8 cellular contexts compared by ENCODE assay signal in the genomic region with DNA sequence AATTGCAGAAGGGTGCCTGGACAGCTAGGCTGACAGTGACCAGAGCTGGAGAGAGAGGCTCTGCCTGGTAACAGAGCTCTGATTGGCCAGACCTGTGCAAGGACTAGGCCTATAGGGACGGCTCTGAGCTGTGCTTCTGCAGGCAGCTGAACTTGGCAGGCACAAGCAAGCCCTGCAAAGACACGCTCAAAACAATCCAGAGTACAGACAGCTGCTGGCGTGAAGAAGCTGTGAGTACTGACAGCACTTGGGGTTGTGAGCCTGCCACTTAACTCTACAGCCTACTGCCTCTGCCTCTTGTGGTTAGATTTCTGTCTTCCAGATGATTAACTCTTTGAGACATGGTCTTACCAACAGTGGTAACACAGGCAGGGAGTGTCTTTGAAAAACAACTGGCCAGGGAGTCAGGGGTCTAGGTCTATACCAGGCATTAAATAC.
DNase-seq lines count a peak whose midpoint lies in the region; ATAC-seq and TF ChIP-seq lines count a peak whose summit lies in the region.

No MANE protein-coding gene starts in this region.

- TF ChIP-seq POLR2A in ovary (IDR thresholded peaks at IDR 0.05): no peak

- no peak for TF ChIP-seq EP300 in ovary (IDR thresholded peaks at IDR 0.05)

- H3K9me3 ChIP-seq in ovary: no peaks in the 10 kb centered on the region
- no peaks in the 10 kb centered on the region for H3K9me3 ChIP-seq in effector memory CD4-positive, alpha-beta T cell (ENCODE audit: control insufficient read depth, low read length)

- no peaks in the 10 kb centered on the region for H3K36me3 ChIP-seq in ovary
- no peaks in the 10 kb centered on the region for H3K36me3 ChIP-seq in effector memory CD4-positive, alpha-beta T cell (ENCODE audit: control insufficient read depth, insufficient read depth, low read length)

- ATAC-seq in GM19452 (IDR thresholded peaks at IDR 0.05; ENCODE audit: unreplicated experiment) (peak; percentile 94), HG03432 (IDR thresholded peaks at IDR 0.05; ENCODE audit: unreplicated experiment) (peak; percentile 98), Right ventricle myocardium inferior (peak; percentile 98)
- ATAC-seq in activated naive CD8-positive, alpha-beta T cell treated with anti-CD3 and anti-CD28 coated beads, Interleukin-2, amount 50 U/mL, for 24 hours: peak; percentile 87

- no peaks in the 10 kb centered on the region for H3K36me3 Mint-ChIP-seq in activated naive CD8-positive, alpha-beta T cell treated with anti-CD3 and anti-CD28 coated beads, Interleukin-2, amount 50 U/mL, for 24 hours (ENCODE audit: low read depth)

- peaks cover 23% of the 10 kb centered on the region for H3K4me1 Mint-ChIP-seq in activated naive CD8-positive, alpha-beta T cell treated with anti-CD3 and anti-CD28 coated beads, Interleukin-2, amount 50 U/mL, for 24 hours

- peak overlapping the region in 1 of 2 donors; percentile 65 for H3K27ac ChIP-seq in ovary
- no peak overlapping the region for H3K27ac ChIP-seq in effector memory CD4-positive, alpha-beta T cell (ENCODE audit: insufficient read depth, low read length, poor library complexity, severe bottlenecking)

- H3K27me3 ChIP-seq in ovary: no peaks in the 10 kb centered on the region
- H3K27me3 ChIP-seq in effector memory CD4-positive, alpha-beta T cell (replicated peaks; ENCODE audit: control insufficient read depth, insufficient read depth, low read length, poor library complexity, severe bottlenecking): no peaks in the 10 kb centered on the region

- no peak overlapping the region for H3K27ac Mint-ChIP-seq in activated naive CD8-positive, alpha-beta T cell treated with anti-CD3 and anti-CD28 coated beads, Interleukin-2, amount 50 U/mL, for 24 hours

- intact Hi-C loops in Right ventricle myocardium inferior (cut with DNase I) (loop anchor here (5.0 to 10.0 kb wide), 4 partner anchors 42 to 739 kb away; partner anchors contain the start of gene IGFBP5), ovary (cut with DNase I) (loop anchor here in 1 of 4 donors (5.0 kb wide), 1 partner anchor 37 kb away; no protein-coding TSS in a partner anchor)

- TF ChIP-seq CTCF in ovary (IDR thresholded peaks at IDR 0.05): no peak

- WGBS in ovary, 3 donors: 0% methylated on average over 3 of the region's 3 CpGs

- peak overlapping the region; percentile 3 for H3K4me3 ChIP-seq in ovary
- no peak overlapping the region for H3K4me3 ChIP-seq in effector memory CD4-positive, alpha-beta T cell (ENCODE audit: insufficient read depth, low read depth, low read length, poor library complexity, severe bottlenecking)

- DNase-seq in DMS 273 treated with DMSO at 0.1 percent for 48 hours (lab: John Stamatoyannopoulos, UW) (peak; percentile 97), NCI-H460 (ENCODE audit: extremely low read depth, low read depth) (peak; percentile 81), Right ventricle myocardium inferior (ENCODE audit: missing footprints) (peak; percentile 88), ovary (peak; percentile 85 to 91 (median 88))
- peak; percentile 15 for DNase-seq in activated naive CD8-positive, alpha-beta T cell treated with anti-CD3 and anti-CD28 coated beads, Interleukin-2, amount 50 U/mL, for 24 hours
- no peak for DNase-seq in effector memory CD4-positive, alpha-beta T cell

- H3K4me1 ChIP-seq in ovary (ENCODE audit: insufficient read depth): peaks cover 32% of the 10 kb centered on the region
- H3K4me1 ChIP-seq in effector memory CD4-positive, alpha-beta T cell (ENCODE audit: control insufficient read depth, insufficient read depth, low read length, poor library complexity, severe bottlenecking): no peaks in the 10 kb centered on the region

- no peak overlapping the region for H3K4me3 Mint-ChIP-seq in activated naive CD8-positive, alpha-beta T cell treated with anti-CD3 and anti-CD28 coated beads, Interleukin-2, amount 50 U/mL, for 24 hours

- no peaks in the 10 kb centered on the region for H3K9me3 Mint-ChIP-seq in activated naive CD8-positive, alpha-beta T cell treated with anti-CD3 and anti-CD28 coated beads, Interleukin-2, amount 50 U/mL, for 24 hours

- peaks cover 5% of the 10 kb centered on the region for H3K27me3 Mint-ChIP-seq in activated naive CD8-positive, alpha-beta T cell treated with anti-CD3 and anti-CD28 coated beads, Interleukin-2, amount 50 U/mL, for 24 hours

Comparison
In these comparisons a context has a peak if more than half of its experiments do, and no peak if none do; other contexts are left out.
1. DNase-seq: peak in DMS 273 treated with DMSO at 0.1 percent for 48 hours (single experiment), NCI-H460 (single experiment), activated naive CD8-positive, alpha-beta T cell treated with anti-CD3 and anti-CD28 coated beads, Interleukin-2, amount 50 U/mL, for 24 hours (single experiment), Right ventricle myocardium inferior (single experiment) and ovary (5 of 5); none in effector memory CD4-positive, alpha-beta T cell (0 of 3).
2. Peak in every context shown above with its lines, with median percentiles within 50 percentile points of each other: ATAC-seq.